31 cellular contexts compared by ENCODE assay signal in genomic region chrY:20755808-20756207, GRCh38. TPM values are rescaled to one million over a fixed set of nuclear protein-coding genes. Genes with fewer than 3 reads are reported as not detected.
"Had no signal": no experiment of that assay in that cellular context is flagged by ENCODE, and none has a peak within 500 bp of the region (broad histone marks: within the 10 kb centered on the region; RNA-seq: fewer than 3 reads in every experiment).

Gene RPS4Y2 (plus strand): TSS chrY:20756108. CDS start chrY:20756164, 56 bp downstream.

- H3K27ac Mint-ChIP-seq: stimulated activated effector memory CD8-positive, alpha-beta T cell treated with anti-CD3 and anti-CD28 coated beads, Interleukin-12 subunit alpha, Interleukin-12 subunit beta, amount 100 ng/mL, for 72 hours; stimulated activated memory B cell treated with anti-CD40 and anti-IgM and Interleukin-4, amounts not matched to agents 10 μg/mL and 1 μg/mL and 100 μg/mL, for 72 hours; stimulated activated naive B cell treated with anti-CD40 and anti-IgM and Interleukin-4, amounts not matched to agents 10 μg/mL and 1 μg/mL and 100 μg/mL, for 72 hours; stimulated activated naive CD8-positive, alpha-beta T cell treated with anti-CD3 and anti-CD28 coated beads, Interleukin-15, Interleukin-2, amounts not matched to agents 100 ng/mL and 50 ng/mL, for 24 hours; type B pancreatic cell had no signal

- H3K9me3 Mint-ChIP-seq: stimulated activated effector memory CD8-positive, alpha-beta T cell treated with anti-CD3 and anti-CD28 coated beads, Interleukin-12 subunit alpha, Interleukin-12 subunit beta, amount 100 ng/mL, for 72 hours; stimulated activated memory B cell treated with anti-CD40 and anti-IgM and Interleukin-4, amounts not matched to agents 10 μg/mL and 1 μg/mL and 100 μg/mL, for 72 hours; stimulated activated naive CD8-positive, alpha-beta T cell treated with anti-CD3 and anti-CD28 coated beads, Interleukin-15, Interleukin-2, amounts not matched to agents 100 ng/mL and 50 ng/mL, for 24 hours; type B pancreatic cell had no signal

- H3K4me1 Mint-ChIP-seq: stimulated activated effector memory CD8-positive, alpha-beta T cell treated with anti-CD3 and anti-CD28 coated beads, Interleukin-12 subunit alpha, Interleukin-12 subunit beta, amount 100 ng/mL, for 72 hours; stimulated activated naive B cell treated with anti-CD40 and anti-IgM and Interleukin-4, amounts not matched to agents 10 μg/mL and 1 μg/mL and 100 μg/mL, for 72 hours; stimulated activated naive CD8-positive, alpha-beta T cell treated with anti-CD3 and anti-CD28 coated beads, Interleukin-15, amount 100 ng/mL, for 72 hours had no signal

- DNase-seq: stimulated activated CD4-positive, alpha-beta T cell treated with anti-CD3 and anti-CD28 coated beads, Interleukin-2, amount 100 ng/mL, for 48 hours; stimulated activated CD4-positive, alpha-beta T cell treated with anti-CD3 and anti-CD28 coated beads, Interleukin-4, amount 100 ng/mL, for 1 hour; stimulated activated CD4-positive, alpha-beta T cell treated with anti-CD3 and anti-CD28 coated beads, Interleukin-4, amount 100 ng/mL, for 24 hours; stimulated activated CD4-positive, alpha-beta T cell treated with anti-CD3 and anti-CD28 coated beads, Interleukin-4, amount 100 ng/mL, for 4 hours; stimulated activated CD8-positive, alpha-beta memory T cell treated with anti-CD3 and anti-CD28 coated beads, Interleukin-4, amount 100 ng/mL, for 48 hours; stimulated activated naive B cell treated with anti-CD40 and anti-IgM and Interleukin-4, amounts not matched to agents 10 μg/mL and 1 μg/mL and 100 μg/mL, for 72 hours; stimulated activated naive CD4-positive, alpha-beta T cell; stimulated activated naive CD4-positive, alpha-beta T cell treated with Interleukin-2 at 50 U/mL for 16 hours; stimulated activated naive CD8-positive, alpha-beta T cell treated with anti-CD3 and anti-CD28 coated beads, Interleukin-15, amount 100 ng/mL, for 72 hours; stimulated activated naive CD8-positive, alpha-beta T cell treated with anti-CD3 and anti-CD28 coated beads, Interleukin-15, Interleukin-2, amounts not matched to agents 100 U/mL and 50 U/mL, for 24 hours; stomach; substantia nigra; thyroid gland; tibial artery; transverse colon; trophoblast cell; upper lobe of right lung; uterus had no signal

- H3K36me3 Mint-ChIP-seq: stimulated activated effector memory CD8-positive, alpha-beta T cell treated with anti-CD3 and anti-CD28 coated beads, Interleukin-12 subunit alpha, Interleukin-12 subunit beta, amount 100 ng/mL, for 72 hours; stimulated activated memory B cell treated with anti-CD40 and anti-IgM and Interleukin-4, amounts not matched to agents 10 μg/mL and 1 μg/mL and 100 μg/mL, for 72 hours; type B pancreatic cell had no signal

- H3K27me3 Mint-ChIP-seq: stimulated activated memory B cell treated with anti-CD40 and anti-IgM and Interleukin-4, amounts not matched to agents 10 μg/mL and 1 μg/mL and 100 μg/mL, for 72 hours; stimulated activated naive B cell treated with anti-CD40 and anti-IgM and Interleukin-4, amounts not matched to agents 10 μg/mL and 1 μg/mL and 100 μg/mL, for 72 hours; stimulated activated naive CD8-positive, alpha-beta T cell treated with anti-CD3 and anti-CD28 coated beads, Interleukin-15, amount 100 ng/mL, for 72 hours; stimulated activated naive CD8-positive, alpha-beta T cell treated with anti-CD3 and anti-CD28 coated beads, Interleukin-15, Interleukin-2, amounts not matched to agents 100 ng/mL and 50 ng/mL, for 24 hours; type B pancreatic cell had no signal

- H3K4me3 Mint-ChIP-seq: stimulated activated effector memory CD8-positive, alpha-beta T cell treated with anti-CD3 and anti-CD28 coated beads, Interleukin-12 subunit alpha, Interleukin-12 subunit beta, amount 100 ng/mL, for 72 hours; stimulated activated memory B cell treated with anti-CD40 and anti-IgM and Interleukin-4, amounts not matched to agents 10 μg/mL and 1 μg/mL and 100 μg/mL, for 72 hours; stimulated activated naive B cell treated with anti-CD40 and anti-IgM and Interleukin-4, amounts not matched to agents 10 μg/mL and 1 μg/mL and 100 μg/mL, for 72 hours; stimulated activated naive CD8-positive, alpha-beta T cell treated with anti-CD3 and anti-CD28 coated beads, Interleukin-15, amount 100 ng/mL, for 72 hours; stimulated activated naive CD8-positive, alpha-beta T cell treated with anti-CD3 and anti-CD28 coated beads, Interleukin-15, Interleukin-2, amounts not matched to agents 100 ng/mL and 50 ng/mL, for 24 hours; type B pancreatic cell had no signal

- ATAC-seq: stimulated activated effector memory CD8-positive, alpha-beta T cell treated with anti-CD3 and anti-CD28 coated beads, Interleukin-12 subunit alpha, Interleukin-12 subunit beta, amount 100 ng/mL, for 72 hours; stimulated activated memory B cell treated with anti-CD40 and anti-IgM and Interleukin-4, amounts not matched to agents 10 μg/mL and 1 μg/mL and 100 μg/mL, for 72 hours; stimulated activated naive B cell treated with anti-CD40 and anti-IgM and Interleukin-4, amounts not matched to agents 10 μg/mL and 1 μg/mL and 100 μg/mL, for 72 hours; stimulated activated naive CD8-positive, alpha-beta T cell treated with anti-CD3 and anti-CD28 coated beads, Interleukin-15, amount 100 ng/mL, for 72 hours; stimulated activated naive CD8-positive, alpha-beta T cell treated with anti-CD3 and anti-CD28 coated beads, Interleukin-15, Interleukin-2, amounts not matched to agents 100 U/mL and 50 U/mL, for 24 hours; upper lobe of right lung had no signal

RNA-seq across cellular contexts. Expression of gene RPS4Y2, which starts in this region (rescaled TPM):
- total RNA-seq: stomach, subcutaneous adipose tissue, suprapubic skin, temporal lobe, thoracic aorta, thyroid gland, tibial nerve, transverse colon, upper lobe of left lung, upper lobe of right lung, ureter, urinary bladder, uterus, vagina had no signal
